ENCODE assay signal across 15 cellular contexts in the genomic region with DNA sequence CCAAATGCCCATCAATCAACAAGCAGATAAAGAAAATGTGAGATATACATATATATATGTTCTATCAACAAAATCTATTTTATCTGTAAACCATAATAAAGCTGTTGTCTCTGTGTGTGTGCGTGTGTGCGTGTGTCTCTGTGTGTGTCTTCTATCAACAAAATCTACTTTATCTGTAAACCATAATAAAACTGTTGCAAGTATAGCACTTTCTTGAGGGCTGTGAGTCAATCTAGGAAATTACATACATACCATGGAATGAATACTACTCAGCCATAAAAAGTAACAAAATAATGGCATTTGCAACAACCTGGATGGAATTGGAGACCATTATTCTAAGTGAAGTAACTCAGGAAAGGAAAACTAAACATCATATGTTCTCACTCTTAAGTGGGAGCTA. TPM values are rescaled to one million over a fixed set of nuclear protein-coding genes. Genes with fewer than 3 reads are reported as not detected.
A peak's percentile ranks its signal among the peaks of the same experiment; 100 is the strongest.
DNase-seq lines count a peak whose midpoint lies in the region; ATAC-seq and TF ChIP-seq lines count a peak whose summit lies in the region.
"Had no signal": no experiment of that assay in that cellular context is flagged by ENCODE, and none has a peak within 500 bp of the region (broad histone marks: within the 10 kb centered on the region; RNA-seq: fewer than 3 reads in every experiment).

No MANE protein-coding gene starts in this region.

- no peak for TF ChIP-seq RAD21 in IMR-90 (IDR thresholded peaks at IDR 0.05; ENCODE audit: low read length)

- no peak overlapping the region for H2AFZ ChIP-seq in IMR-90 (replicated peaks; ENCODE audit: low read length, poor library complexity)

- peaks cover 0 to 11% of the 10 kb centered on the region in 2 experiments; a peak in 1 of 4 replicates for H3K79me1 ChIP-seq in IMR-90 (ENCODE audit: low read depth in 1 of 2, low read length in 2 of 2)

- ATAC-seq in IMR-90 (ENCODE audit: low read depth), result no peak
- no peak for ATAC-seq in GM19463 (IDR thresholded peaks at IDR 0.05; ENCODE audit: unreplicated experiment)
- no peak for ATAC-seq in GM21723 (IDR thresholded peaks at IDR 0.05; ENCODE audit: unreplicated experiment)
- ATAC-seq in HG02884 (IDR thresholded peaks at IDR 0.05; ENCODE audit: unreplicated experiment), result no peak
- ATAC-seq: CD8-positive, alpha-beta T cell; HepG2 had no signal

- peaks cover 6% of the 10 kb centered on the region for H3K4me1 ChIP-seq in IMR-90 (ENCODE audit: control insufficient read depth, insufficient read depth, low read length)
- H3K4me1 ChIP-seq: BLaER1 treated with 17β-estradiol and CSF1 and Interleukin-3, amounts not matched to agents 10 nM and 100 nM had no signal

- no peak overlapping the region for H3K14ac ChIP-seq in IMR-90 (replicated peaks; ENCODE audit: low read depth, low read length)

- H2BK120ac ChIP-seq in IMR-90 (ENCODE audit: low read depth, low read length), result no peak overlapping the region

- no peak for TF ChIP-seq POLR2A in IMR-90 (IDR thresholded peaks at IDR 0.05; ENCODE audit: low read depth, low read length)

- no peaks in the 10 kb centered on the region for H3K36me3 ChIP-seq in IMR-90 (ENCODE audit: control insufficient read depth, insufficient read depth, low read length)

- H3K4me2 ChIP-seq in IMR-90 (ENCODE audit: low read depth, low read length), result no peak overlapping the region
- H3K4me2 ChIP-seq: BLaER1 treated with 17β-estradiol and CSF1 and Interleukin-3, amounts not matched to agents 10 nM and 100 nM; KMS-11 had no signal

- in situ Hi-C loops in IMR-90 (cut with MboI; ENCODE audit: low sequenced_read_pairs), result no loop called here

- no CpG with 5 or more reads among the region's 2 CpGs for WGBS in IMR-90 (ENCODE audit: extremely low coverage in 2 of 2, insufficient read length in 1 of 2), 2 experiments

- dilution Hi-C loops in IMR-90 (cut with HindIII; ENCODE audit: low sequenced_read_pairs, unreplicated experiment), result no loop called here

- DNase-seq in ELR (ENCODE audit: low read depth), result peak; percentile 35
- DNase-seq in IMR-90, result peak; percentile 55
- DNase-seq in fibroblast of the aortic adventitia (ENCODE audit: low read depth), result peak; percentile 9
- DNase-seq in HuH-7 (ENCODE audit: low spot score), result no peak
- DNase-seq: Calu3; CD8-positive, alpha-beta T cell; DMS79 treated with DMSO at 0.1 percent for 48 hours; GDM1; H9 had no signal

- no peak overlapping the region for H2BK15ac ChIP-seq in IMR-90 (ENCODE audit: low read depth, low read length)

- no peak for TF ChIP-seq CTCF in IMR-90 (conservative IDR thresholded peaks at IDR 0.05; ENCODE audit: low read depth, low read length)
- no peak for TF ChIP-seq CTCF in fibroblast of the aortic adventitia (IDR thresholded peaks at IDR 0.05; ENCODE audit: insufficient read depth, low read length)

- no peak overlapping the region for H3K4me3 ChIP-seq in IMR-90 (ENCODE audit: insufficient read depth, low read depth, low read length)
- H3K4me3 ChIP-seq in fibroblast of the aortic adventitia (ENCODE audit: low read depth, low read length), result no peak overlapping the region
- H3K4me3 ChIP-seq: BLaER1 treated with 17β-estradiol and CSF1 and Interleukin-3, amounts not matched to agents 10 nM and 100 nM had no signal

- no peak overlapping the region for H3K4ac ChIP-seq in IMR-90 (ENCODE audit: low read depth, low read length)

- H4K20me1 ChIP-seq in IMR-90 (ENCODE audit: insufficient read depth, low read length), result no peaks in the 10 kb centered on the region
- H4K20me1 ChIP-seq: BLaER1 treated with 17β-estradiol and CSF1 and Interleukin-3, amounts not matched to agents 10 nM and 100 nM had no signal

- H3K27ac ChIP-seq in IMR-90 (ENCODE audit: insufficient read depth, low read length), result no peak overlapping the region
- H3K27ac ChIP-seq: BLaER1 treated with 17β-estradiol and CSF1 and Interleukin-3, amounts not matched to agents 10 nM and 100 nM; KMS-11 had no signal

- no TSS peak for BruUV-seq in IMR-90 (replicated peaks; lab: Mats Ljungman, UMichigan)

- no peak overlapping the region for H3K9ac ChIP-seq in IMR-90 (ENCODE audit: low read depth, low read length)
- H3K9ac ChIP-seq: BLaER1 treated with 17β-estradiol and CSF1 and Interleukin-3, amounts not matched to agents 10 nM and 100 nM; KMS-11 had no signal

- no peaks in the 10 kb centered on the region for H3K9me1 ChIP-seq in IMR-90 (ENCODE audit: insufficient read depth, low read length)

- CTCF ChIA-PET in IMR-90 (lab: Yijun Ruan, JAX), result no interaction called here

- H2BK20ac ChIP-seq in IMR-90 (ENCODE audit: low read depth, low read length), result no peak overlapping the region

- POLR2A ChIA-PET in IMR-90 (lab: Charles Lee; ENCODE audit: unreplicated experiment), result no interaction called here

- H2BK5ac ChIP-seq in IMR-90 (ENCODE audit: low read depth, low read length, poor library complexity, severe bottlenecking), result no peak overlapping the region

- no peak overlapping the region for H4K8ac ChIP-seq in IMR-90 (ENCODE audit: low read depth in 2 of 2, low read length in 2 of 2)

- no peak overlapping the region for H3K23ac ChIP-seq in IMR-90 (ENCODE audit: low read depth, low read length)

- H2AK9ac ChIP-seq in IMR-90 (replicated peaks; ENCODE audit: low read depth, low read length, poor library complexity), result no peak overlapping the region

- intact Hi-C loops in IMR-90 (cut with micrococcal nuclease), result no loop called here

- no peak overlapping the region for H4K91ac ChIP-seq in IMR-90 (ENCODE audit: insufficient read depth, low read depth, low read length)

- no peak overlapping the region for H2AK5ac ChIP-seq in IMR-90 (ENCODE audit: low read depth, low read length)

- no peak overlapping the region for H3K56ac ChIP-seq in IMR-90 (ENCODE audit: extremely low read depth, insufficient read depth, low read length)

- H3K18ac ChIP-seq in IMR-90 (ENCODE audit: low read depth, low read length), result no peak overlapping the region

- H3K27me3 ChIP-seq in IMR-90 (ENCODE audit: control insufficient read depth, insufficient read depth, low read length), result no peaks in the 10 kb centered on the region
- H3K27me3 ChIP-seq: BLaER1 treated with 17β-estradiol and CSF1 and Interleukin-3, amounts not matched to agents 10 nM and 100 nM had no signal

- H4K5ac ChIP-seq in IMR-90 (ENCODE audit: low read depth, low read length), result no peak overlapping the region

- H3K9me3 ChIP-seq in IMR-90 (ENCODE audit: control insufficient read depth, insufficient read depth, low read length), result no peaks in the 10 kb centered on the region

TF ChIP-seq in IMR-90, 13 proteins besides CTCF, POLR2A, EP300 and RAD21:
- no peak for TF ChIP-seq BHLHE40 (IDR thresholded peaks at IDR 0.05; ENCODE audit: low read depth, low read length)
- TF ChIP-seq, protein P1, sequence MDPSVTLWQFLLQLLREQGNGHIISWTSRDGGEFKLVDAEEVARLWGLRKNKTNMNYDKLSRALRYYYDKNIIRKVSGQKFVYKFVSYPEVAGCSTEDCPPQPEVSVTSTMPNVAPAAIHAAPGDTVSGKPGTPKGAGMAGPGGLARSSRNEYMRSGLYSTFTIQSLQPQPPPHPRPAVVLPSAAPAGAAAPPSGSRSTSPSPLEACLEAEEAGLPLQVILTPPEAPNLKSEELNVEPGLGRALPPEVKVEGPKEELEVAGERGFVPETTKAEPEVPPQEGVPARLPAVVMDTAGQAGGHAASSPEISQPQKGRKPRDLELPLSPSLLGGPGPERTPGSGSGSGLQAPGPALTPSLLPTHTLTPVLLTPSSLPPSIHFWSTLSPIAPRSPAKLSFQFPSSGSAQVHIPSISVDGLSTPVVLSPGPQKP (IDR thresholded peaks at IDR 0.05; ENCODE audit: borderline replicate concordance, low read depth, low read length), result no peak
- TF ChIP-seq NFE2L2 (IDR thresholded peaks at IDR 0.05; ENCODE audit: low read depth, low read length), result no peak
- TF ChIP-seq CHD1 (IDR thresholded peaks at IDR 0.05; ENCODE audit: low read depth, low read length), result no peak
- TF ChIP-seq RFX5 (IDR thresholded peaks at IDR 0.05; ENCODE audit: low read depth, low read length), result no peak
- TF ChIP-seq MAFK (IDR thresholded peaks at IDR 0.05; ENCODE audit: low read depth, low read length), result no peak
- TF ChIP-seq, protein P2, sequence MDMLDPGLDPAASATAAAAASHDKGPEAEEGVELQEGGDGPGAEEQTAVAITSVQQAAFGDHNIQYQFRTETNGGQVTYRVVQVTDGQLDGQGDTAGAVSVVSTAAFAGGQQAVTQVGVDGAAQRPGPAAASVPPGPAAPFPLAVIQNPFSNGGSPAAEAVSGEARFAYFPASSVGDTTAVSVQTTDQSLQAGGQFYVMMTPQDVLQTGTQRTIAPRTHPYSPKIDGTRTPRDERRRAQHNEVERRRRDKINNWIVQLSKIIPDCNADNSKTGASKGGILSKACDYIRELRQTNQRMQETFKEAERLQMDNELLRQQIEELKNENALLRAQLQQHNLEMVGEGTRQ (IDR thresholded peaks at IDR 0.05; ENCODE audit: low read depth, low read length), result no peak
- no peak for TF ChIP-seq MXI1 (IDR thresholded peaks at IDR 0.05; ENCODE audit: borderline replicate concordance, low read depth, low read length)
- no peak for TF ChIP-seq MAZ (IDR thresholded peaks at IDR 0.05; ENCODE audit: borderline replicate concordance, low read depth, low read length)
- no peak for TF ChIP-seq CEBPB (IDR thresholded peaks at IDR 0.05; ENCODE audit: low read depth, low read length)
- TF ChIP-seq FOS (IDR thresholded peaks at IDR 0.05; ENCODE audit: low read depth, low read length), result no peak
- no peak for TF ChIP-seq RCOR1 (IDR thresholded peaks at IDR 0.05; ENCODE audit: insufficient replicate concordance, low read length)
- no peak for TF ChIP-seq SMC3 (IDR thresholded peaks at IDR 0.05; ENCODE audit: low read depth, low read length)

RNA-seq across cellular contexts. Expression of a gene that starts 12.5 kb away (rescaled TPM):
- 15.1 and 16.1 TPM in 2 replicates for total RNA-seq in IMR-90 (2012; rRNA removed)
- 9.2 and 11.2 TPM in 2 replicates for polyA plus RNA-seq in IMR-90 (2012; rRNA removed)
- polyA plus RNA-seq in IMR-90 (2012; cell fraction: cytosol; rRNA removed), result 1.7 and 1.8 TPM in 2 replicates
- 5.7 and 21.7 TPM in 2 replicates for polyA plus RNA-seq in IMR-90 (2012; cell fraction: nucleus; rRNA removed; ENCODE audit: low replicate concordance)
- 0.33 and 21.4 TPM in 2 replicates for total RNA-seq in fibroblast of the aortic adventitia (ENCODE audit: low replicate concordance)
